In genomic region chr16:56919099-56919800, GRCh38 we compare ENCODE assay signal across 2 cellular contexts.
TF ChIP-seq lines count a peak whose summit lies in the region.

No MANE protein-coding gene starts in this region.

TF ChIP-seq in GM12878, 131 proteins besides CTCF, POLR2A, EP300 and RAD21:
- no peak for TF ChIP-seq SREBF1 (IDR thresholded peaks at IDR 0.05; ENCODE audit: low read length)
- 0 out of 3 replicates have a peak, but pooled peaks have one; percentile 31 for TF ChIP-seq POU2F2 (IDR thresholded peaks at IDR 0.05; ENCODE audit: borderline replicate concordance, low read depth, low read length)
- TF ChIP-seq MAX (IDR thresholded peaks at IDR 0.05; ENCODE audit: low read depth, low read length): no peak
- no peak for TF ChIP-seq POLR2AphosphoS5 (IDR thresholded peaks at IDR 0.05; ENCODE audit: low read length)

TF ChIP-seq in liver, 16 proteins besides CTCF, POLR2A, EP300 and RAD21:
- TF ChIP-seq REST (IDR thresholded peaks at IDR 0.05) (no peak), GABPA (IDR thresholded peaks at IDR 0.05 in 1 of 2, conservative IDR thresholded peaks at IDR 0.05 in 1 of 2) (no peak), FOXA1 (IDR thresholded peaks at IDR 0.05) (no peak), HNF4A (conservative IDR thresholded peaks at IDR 0.05) (peak; percentile 73 to 75), JUND (IDR thresholded peaks at IDR 0.05) (no peak), MAX (IDR thresholded peaks at IDR 0.05) (peak; percentile 24), SP1 (IDR thresholded peaks at IDR 0.05) (peak; percentile 25), RXRA (IDR thresholded peaks at IDR 0.05) (peak; percentile 56 to 78), NR2F2 (IDR thresholded peaks at IDR 0.05) (no peak), HNF4G (IDR thresholded peaks at IDR 0.05) (no peak), TAF1 (conservative IDR thresholded peaks at IDR 0.05) (no peak), FOXA2 (IDR thresholded peaks at IDR 0.05) (no peak), YY1 (IDR thresholded peaks at IDR 0.05) (no peak), ZBTB33 (IDR thresholded peaks at IDR 0.05) (no peak), ATF3 (IDR thresholded peaks at IDR 0.05) (peak; percentile 20), EGR1 (IDR thresholded peaks at IDR 0.05; ENCODE audit: low read depth in 2 of 2) (no peak)
